ENCODE assay signal across 24 cellular contexts in genomic region chr5:150266807-150267408, GRCh38. TPM values are rescaled to one million over a fixed set of nuclear protein-coding genes. Genes with fewer than 3 reads are reported as not detected.
DNase-seq lines count a peak whose midpoint lies in the region; ATAC-seq and TF ChIP-seq lines count a peak whose summit lies in the region.
"Had no signal": no experiment of that assay in that cellular context is flagged by ENCODE, and none has a peak within 500 bp of the region (broad histone marks: within the 10 kb centered on the region; RNA-seq: fewer than 3 reads in every experiment).

No MANE protein-coding gene starts in this region.

- no peaks in the 10 kb centered on the region for H3K79me2 ChIP-seq in SK-N-SH (ENCODE audit: insufficient read depth)

- POLR2A ChIA-PET in SK-N-SH (lab: Yijun Ruan, JAX), result no interaction called here

- no peak overlapping the region for H3K27ac ChIP-seq in SK-N-SH (ENCODE audit: low read depth in 2 of 2, low read length in 1 of 2)
- no peak overlapping the region for H3K27ac ChIP-seq in stomach
- H3K27ac ChIP-seq in prostate gland, result no peak overlapping the region

- H3K4me2 ChIP-seq in SK-N-SH, result no peak overlapping the region; the same call in 1 of the 2 replicates

- no peaks in the 10 kb centered on the region for H3K9me2 ChIP-seq in SK-N-SH

- WGBS in SK-N-SH (ENCODE audit: low lambda C conversion rate), result 84% methylated on average over 4 of the region's 6 CpGs
- WGBS in stomach, 5 donors, result 37 to 62% (median 52%) methylated on average over 6 of the region's 6 CpGs
- WGBS in prostate gland, result 66% methylated on average over 6 of the region's 6 CpGs

- DNase-seq in SK-N-SH (peak; percentile 53), NCI-H446 treated with DMSO at 0.1 percent for 48 hours (lab: John Stamatoyannopoulos, UW) (peak; percentile 4), iPS-NIHi11 (ENCODE audit: low spot score) (peak; percentile 45), stomach (peak; percentile 71), prostate gland (ENCODE audit: low spot score) (no peak)
- DNase-seq: activated CD8-positive, alpha-beta T cell treated with anti-CD3 and anti-CD28 coated beads for 36 hours; activated naive CD4-positive, alpha-beta T cell; activated T-cell treated with anti-CD3 and anti-CD28 coated beads, Interleukin-2, amount 50 U/mL, for 1 hour; anterior cingulate cortex; BE2C; Caco-2; effector CD4-positive, alpha-beta T cell; Kasumi-1; naive thymus-derived CD8-positive, alpha-beta T cell; NCI-H510A; stimulated activated CD4-positive, alpha-beta T cell treated with anti-CD3 and anti-CD28 coated beads, Interleukin-1b, Interleukin-23, amount 100 ng/mL, for 48 hours had no signal

- no peaks in the 10 kb centered on the region for H4K20me1 ChIP-seq in SK-N-SH (ENCODE audit: insufficient read depth)

- intact Hi-C loops in stomach (cut with DNase I; ENCODE audit: low total_unique reads) (loop anchor here (10.0 kb wide), 1 partner anchor 158 kb away; no protein-coding TSS in a partner anchor), prostate gland (cut with DNase I) (no loop called here)

- TF ChIP-seq CTCF in SK-N-SH (IDR thresholded peaks at IDR 0.05) (no peak), stomach (IDR thresholded peaks at IDR 0.05) (no peak), prostate gland (IDR thresholded peaks at IDR 0.05) (no peak)

- TF ChIP-seq POLR2A in stomach (IDR thresholded peaks at IDR 0.05) (no peak), prostate gland (IDR thresholded peaks at IDR 0.05) (no peak)

- H3K9ac ChIP-seq in SK-N-SH, result no peak overlapping the region

- H3F3A ChIP-seq in SK-N-SH (replicated peaks; ENCODE audit: insufficient read depth), result no peaks in the 10 kb centered on the region

- TF ChIP-seq RAD21 in SK-N-SH (IDR thresholded peaks at IDR 0.05; ENCODE audit: low read length), result no peak

- no peak overlapping the region for H3K4me3 ChIP-seq in SK-N-SH (ENCODE audit: low read depth in 2 of 2, low read length in 1 of 2)
- no peak overlapping the region for H3K4me3 ChIP-seq in stomach
- H3K4me3 ChIP-seq in prostate gland, result no peak overlapping the region
- H3K4me3 ChIP-seq: HAP-1 had no signal

- CTCF ChIA-PET in SK-N-SH (lab: Yijun Ruan, JAX), result interaction anchor here (1.0 to 11.8 kb wide), 7 partner anchors 11 to 169 kb away, joined by 3 to 109 read pairs (median 4); no protein-coding TSS in a partner anchor

- TF ChIP-seq EP300 in SK-N-SH (IDR thresholded peaks at IDR 0.05; ENCODE audit: borderline replicate concordance in 1 of 2, low read depth in 1 of 2, low read length in 1 of 2), result no peak
- TF ChIP-seq EP300 in stomach (IDR thresholded peaks at IDR 0.05), result no peak

- H2AFZ ChIP-seq in SK-N-SH (ENCODE audit: low read depth), result no peak overlapping the region

- no peaks in the 10 kb centered on the region for H3K9me3 ChIP-seq in SK-N-SH
- no peaks in the 10 kb centered on the region for H3K9me3 ChIP-seq in stomach
- no peaks in the 10 kb centered on the region for H3K9me3 ChIP-seq in prostate gland
- H3K9me3 ChIP-seq: BE2C, Caco-2, HAP-1 had no signal

- H3K4me1 ChIP-seq in SK-N-SH (ENCODE audit: control insufficient read depth in 1 of 2, insufficient read depth in 2 of 2, low read depth in 1 of 2, low read length in 1 of 2) (peaks cover 19 to 34% of the 10 kb centered on the region in 2 experiments; a peak in 3 of 4 replicates), stomach (peaks cover 0 to 25% (median 17%) of the 10 kb centered on the region in 4 donors), prostate gland (replicated peaks) (no peaks in the 10 kb centered on the region)
- H3K4me1 ChIP-seq: Caco-2, HAP-1 had no signal

- no peak for ATAC-seq in SK-N-SH treated with all-trans-retinoic acid at 6 μM for 48 hours
- no peak for ATAC-seq in GM18861 (IDR thresholded peaks at IDR 0.05; ENCODE audit: unreplicated experiment)
- no peak for ATAC-seq in GM21423 (IDR thresholded peaks at IDR 0.05; ENCODE audit: unreplicated experiment)
- ATAC-seq: activated CD4-positive, CD25-positive, alpha-beta regulatory T cell treated with anti-CD3 and anti-CD28 coated beads, Interleukin-2, amount 50 U/mL, for 24 hours; activated CD8-positive, alpha-beta T cell treated with anti-CD3 and anti-CD28 coated beads for 36 hours; esophagus mucosa; naive thymus-derived CD8-positive, alpha-beta T cell; stimulated activated memory B cell treated with anti-CD40 and anti-IgM and Interleukin-4, amounts not matched to agents 10 μg/mL and 1 μg/mL and 100 μg/mL, for 72 hours had no signal

- no peaks in the 10 kb centered on the region for H3K36me3 ChIP-seq in SK-N-SH (replicated peaks in 1 of 2; ENCODE audit: control insufficient read depth in 1 of 2, insufficient read depth in 2 of 2, low read length in 1 of 2)
- H3K36me3 ChIP-seq in stomach, result no peaks in the 10 kb centered on the region
- H3K36me3 ChIP-seq in prostate gland, result no peaks in the 10 kb centered on the region
- H3K36me3 ChIP-seq: BE2C, HAP-1 had no signal

- H3K27me3 ChIP-seq in SK-N-SH (ENCODE audit: insufficient read depth) (no peaks in the 10 kb centered on the region), stomach (no peaks in the 10 kb centered on the region), prostate gland (replicated peaks; ENCODE audit: insufficient read depth) (no peaks in the 10 kb centered on the region)
- H3K27me3 ChIP-seq: BE2C had no signal

TF ChIP-seq in SK-N-SH, 30 proteins besides CTCF, POLR2A, EP300 and RAD21:
- TF ChIP-seq NFIC (IDR thresholded peaks at IDR 0.05; ENCODE audit: borderline replicate concordance) (0 out of 2 replicates have a peak, but pooled peaks have one; percentile 7), ZBTB33 (IDR thresholded peaks at IDR 0.05; ENCODE audit: borderline replicate concordance, low read depth) (no peak), TAF1 (IDR thresholded peaks at IDR 0.05; ENCODE audit: borderline replicate concordance, low read depth, low read length) (no peak)
TF ChIP-seq in SK-N-SH: peak in this region for 1.

TF ChIP-seq in SK-N-SH treated with all-trans-retinoic acid at 6 μM for 48 hours, 23 proteins besides CTCF, POLR2A, EP300 and RAD21:
- TF ChIP-seq PATZ1 (CRISPR knock-in tag; IDR thresholded peaks at IDR 0.05; ENCODE audit: borderline replicate concordance) (no peak), ISL1 (CRISPR knock-in tag; IDR thresholded peaks at IDR 0.05) (no peak), TCF4 (CRISPR knock-in tag; IDR thresholded peaks at IDR 0.05; ENCODE audit: borderline replicate concordance) (no peak), ZNF8 (CRISPR knock-in tag; IDR thresholded peaks at IDR 0.05) (no peak), ZFP3 (CRISPR knock-in tag; IDR thresholded peaks at IDR 0.05) (no peak)
TF ChIP-seq in SK-N-SH treated with all-trans-retinoic acid at 6 μM for 48 hours: peak in this region for 0.

RNA-seq across cellular contexts. Expression of gene CAMK2A, which starts 22.7 kb away (rescaled TPM):
- 0.05 and 0.10 TPM in 2 replicates for polyA plus RNA-seq in SK-N-SH (2012; rRNA removed)
- polyA plus RNA-seq in SK-N-SH (2012; cell fraction: cytosol; rRNA removed), result 0.01 and 0.03 TPM in 2 replicates
- polyA plus RNA-seq in SK-N-SH (2012; cell fraction: nucleus; rRNA removed), result 0.05 and 0.20 TPM in 2 replicates
- total RNA-seq in stomach, result 10 to 100 TPM in 1 of 5 donors, 1 to 10 TPM in 2, not detected in 2; 1.1 to 18.3 (median 6.4) TPM
- polyA plus RNA-seq in stomach, result under 1 TPM; 0.06 to 0.15 (median 0.13) TPM
- total RNA-seq in prostate gland, result 1 to 10 TPM in 1 of 2 donors, under 1 TPM in 1; 0.50 to 1.0 TPM
- total RNA-seq: activated CD8-positive, alpha-beta T cell treated with anti-CD3 and anti-CD28 coated beads for 36 hours; Caco-2; mesenteric fat pad; naive thymus-derived CD8-positive, alpha-beta T cell had no signal
- polyA plus RNA-seq: naive thymus-derived CD8-positive, alpha-beta T cell had no signal

RNA-seq across cellular contexts. Expression of gene ARSI, which starts 35.8 kb away (rescaled TPM):
- polyA plus RNA-seq in SK-N-SH (2012; rRNA removed) (0.03 and 0.20 TPM in 2 replicates), stomach (under 1 TPM in 2 of 3 donors, not detected in 1; 0.35 to 0.81 TPM)
- 0.01 and 0.04 TPM in 2 replicates for polyA plus RNA-seq in SK-N-SH (2012; cell fraction: cytosol; rRNA removed)
- 0.04 and 0.16 TPM in 2 replicates for polyA plus RNA-seq in SK-N-SH (2012; cell fraction: nucleus; rRNA removed)
- total RNA-seq in stomach (1 to 10 TPM in 3 of 5 donors, not detected in 2; 1.7 to 7.0 (median 2.3) TPM), prostate gland (1 to 10 TPM; 1.5 to 1.6 TPM)
- total RNA-seq: activated CD8-positive, alpha-beta T cell treated with anti-CD3 and anti-CD28 coated beads for 36 hours; naive thymus-derived CD8-positive, alpha-beta T cell had no signal
- polyA plus RNA-seq: naive thymus-derived CD8-positive, alpha-beta T cell had no signal
